ENCODE assay signal across 12 cellular contexts in genomic region chr1:53107570-53108322, GRCh38. TPM values are rescaled to one million over a fixed set of nuclear protein-coding genes. Genes with fewer than 3 reads are reported as not detected.
DNase-seq lines count a peak whose midpoint lies in the region; ATAC-seq and TF ChIP-seq lines count a peak whose summit lies in the region.
"Had no signal": no experiment of that assay in that cellular context is flagged by ENCODE, and none has a peak within 500 bp of the region (broad histone marks: within the 10 kb centered on the region; RNA-seq: fewer than 3 reads in every experiment).

No MANE protein-coding gene starts in this region.

- ATAC-seq in GM18511 (IDR thresholded peaks at IDR 0.05; ENCODE audit: unreplicated experiment) (no peak), GM21360 (IDR thresholded peaks at IDR 0.05; ENCODE audit: unreplicated experiment) (no peak), GM21528 (IDR thresholded peaks at IDR 0.05; ENCODE audit: low FRiP score, unreplicated experiment) (no peak)
- ATAC-seq: foreskin keratinocyte had no signal

- DNase-seq in AG09309 (ENCODE audit: low read depth) (peak; percentile 96), H4 (ENCODE audit: low spot score) (peak; percentile 89), SHP77 treated with DMSO at 0.1 percent for 48 hours (lab: John Stamatoyannopoulos, UW) (peak; percentile 20), foreskin fibroblast (peak; percentile 41 to 74)
- no peak for DNase-seq in stimulated activated CD4-positive, alpha-beta T cell treated with anti-CD3 and anti-CD28 coated beads, Interleukin-12 subunit alpha, Interleukin-12 subunit beta, amount 100 ng/mL, for 4 hours
- DNase-seq: NCI-H1694 treated with DMSO at 0.1 percent for 48 hours, testis had no signal

- TF ChIP-seq CTCF in AG09309 (IDR thresholded peaks at IDR 0.05; ENCODE audit: control insufficient read depth, insufficient read depth, low read depth, low read length, missing control alignments) (no peak), foreskin fibroblast (IDR thresholded peaks at IDR 0.05; ENCODE audit: low read depth, low read length) (no peak)

- H3K4me3 ChIP-seq in AG09309 (ENCODE audit: control insufficient read depth, low read depth, low read length), result no peak overlapping the region
- no peak overlapping the region for H3K4me3 ChIP-seq in foreskin fibroblast (ENCODE audit: low read depth in 1 of 2, low read length in 2 of 2)
- H3K4me3 ChIP-seq: testis had no signal

RNA-seq across cellular contexts. Expression of gene SLC1A7, which starts 34.7 kb away (rescaled TPM):
- total RNA-seq in H4 (2014; rRNA removed; shearing (Covaris generic)), result 0.60 and 2.4 TPM in 2 replicates
- total RNA-seq: foreskin keratinocyte, mesothelial cell of epicardium had no signal

RNA-seq across cellular contexts. Expression of gene PODN, which starts 45.7 kb away (rescaled TPM):
- 0.10 TPM in 1 of 2 replicates, not detected in the other for total RNA-seq in H4 (2014; rRNA removed; shearing (Covaris generic))
- total RNA-seq: foreskin keratinocyte had no signal
